8 cellular contexts compared by ENCODE assay signal in genomic region chr2:74205586-74205985, GRCh38. TPM values are rescaled to one million over a fixed set of nuclear protein-coding genes. Genes with fewer than 3 reads are reported as not detected.
DNase-seq lines count a peak whose midpoint lies in the region; ATAC-seq and TF ChIP-seq lines count a peak whose summit lies in the region.

No MANE protein-coding gene starts in this region.

- H3K4me2 ChIP-seq in mammary epithelial cell (ENCODE audit: insufficient read depth, low read depth, low read length), result peak overlapping the region; percentile 65

- dilution Hi-C loops in mammary epithelial cell (cut with HindIII; ENCODE audit: low sequenced_read_pairs), result no loop called here

- in situ Hi-C loops in mammary epithelial cell (cut with MboI; ENCODE audit: low sequenced_read_pairs in 2 of 2) (no loop called here), gastrocnemius medialis (cut with MboI; ENCODE audit: low sequenced_read_pairs in 4 of 4) (no loop called here)

- TF ChIP-seq POLR2A in gastrocnemius medialis (IDR thresholded peaks at IDR 0.05), result no peak

- intact Hi-C loops in mammary epithelial cell (cut with micrococcal nuclease), result loop anchor here (5.0 kb wide), 1 partner anchor 38 kb away; no protein-coding TSS in a partner anchor
- intact Hi-C loops in gastrocnemius medialis (cut with DNase I; ENCODE audit: low total_unique reads), result no loop called here

- no peak overlapping the region for H3K9ac ChIP-seq in mammary epithelial cell (ENCODE audit: insufficient read depth, low read length)

- no peaks in the 10 kb centered on the region for H3K27me3 ChIP-seq in mammary epithelial cell (ENCODE audit: insufficient read depth, low read length)
- no peaks in the 10 kb centered on the region for H3K27me3 ChIP-seq in gastrocnemius medialis

- BruUV-seq in mammary epithelial cell (replicated peaks; lab: Mats Ljungman, UMichigan), result no TSS peak

- H3K27ac ChIP-seq in mammary epithelial cell (ENCODE audit: insufficient read depth, low read depth, low read length) (peak overlapping the region; percentile 50), gastrocnemius medialis (peak overlapping the region; percentile 65 to 89 (median 82))

- H3K9me3 ChIP-seq in mammary epithelial cell (replicated peaks; ENCODE audit: insufficient read depth, low read length) (no peaks in the 10 kb centered on the region), gastrocnemius medialis (no peaks in the 10 kb centered on the region)

- no peak overlapping the region for H2AFZ ChIP-seq in mammary epithelial cell (ENCODE audit: low read depth, low read length)

- peak; percentile 18 for DNase-seq in DMS153 (lab: John Stamatoyannopoulos, UW)
- DNase-seq in DMS153 treated with DMSO at 0.1 percent for 48 hours (lab: John Stamatoyannopoulos, UW; ENCODE audit: unreplicated experiment), result no peak
- peak; percentile 44 for DNase-seq in M059J (ENCODE audit: low read depth)
- peak; percentile 50 for DNase-seq in mammary epithelial cell
- DNase-seq in gastrocnemius medialis, result no peak
- no peak for DNase-seq in SW 1271 (lab: John Stamatoyannopoulos, UW)
- DNase-seq in left lobe of liver (ENCODE audit: low spot score), result no peak

- WGBS in mammary epithelial cell (ENCODE audit: low coverage, missing lambda C conversion rate), result 26% methylated on average over 7 of the region's 7 CpGs

- peaks cover 29% of the 10 kb centered on the region for H3K4me1 ChIP-seq in mammary epithelial cell (ENCODE audit: insufficient read depth, low read length)
- peaks cover 43 to 45% of the 10 kb centered on the region in 2 donors for H3K4me1 ChIP-seq in gastrocnemius medialis

- no peak overlapping the region for H3K4me3 ChIP-seq in mammary epithelial cell (replicated peaks in 1 of 3; ENCODE audit: insufficient read depth in 1 of 3, low read depth in 2 of 3, low read length in 3 of 3)
- H3K4me3 ChIP-seq in gastrocnemius medialis, result no peak overlapping the region

- ATAC-seq in gastrocnemius medialis (peak in 1 of 2 donors; percentile 27), GM18870 (IDR thresholded peaks at IDR 0.05; ENCODE audit: unreplicated experiment) (no peak), left lobe of liver (no peak)

- H4K20me1 ChIP-seq in mammary epithelial cell (ENCODE audit: insufficient read depth, low read length), result peaks cover 16% of the 10 kb centered on the region

- peaks cover 94% of the 10 kb centered on the region for H3K79me2 ChIP-seq in mammary epithelial cell (ENCODE audit: insufficient read depth, low read length)

- no peak for TF ChIP-seq CTCF in mammary epithelial cell (conservative IDR thresholded peaks at IDR 0.05 in 1 of 2, IDR thresholded peaks at IDR 0.05 in 1 of 2; ENCODE audit: extremely low read depth in 1 of 2, insufficient read depth in 1 of 2, low read depth in 1 of 2, low read length in 2 of 2)
- no peak for TF ChIP-seq CTCF in gastrocnemius medialis (IDR thresholded peaks at IDR 0.05 in 4 of 5, conservative IDR thresholded peaks at IDR 0.05 in 1 of 5)

- CTCF ChIA-PET in mammary epithelial cell (lab: Charles Lee; ENCODE audit: low non-redundant PET), result no interaction called here

- H3K36me3 ChIP-seq in mammary epithelial cell (ENCODE audit: insufficient read depth, low read length) (peaks cover 37% of the 10 kb centered on the region), gastrocnemius medialis (peaks cover 0 to 31% of the 10 kb centered on the region in 2 donors)

RNA-seq across cellular contexts. Expression of gene MTHFD2, which starts 7.2 kb away (rescaled TPM):
- total RNA-seq in M059J (2014; rRNA removed; shearing (Covaris generic)), result 60.5 and 73.4 TPM in 2 replicates
- total RNA-seq in mammary epithelial cell (100 to 1,000 TPM; 302 to 350 TPM), gastrocnemius medialis (10 to 100 TPM; 29.0 to 53.5 (median 32.5) TPM), left lobe of liver (1.7 TPM)
- 187 TPM for polyA plus RNA-seq in mammary epithelial cell
- 119 TPM for polyA minus RNA-seq in mammary epithelial cell

RNA-seq across cellular contexts. Expression of gene MOB1A, which starts 26.9 kb away (rescaled TPM):
- total RNA-seq in M059J (2014; rRNA removed; shearing (Covaris generic)), result 206 and 218 TPM in 2 replicates
- 100 to 1,000 TPM; 104 to 125 TPM for total RNA-seq in mammary epithelial cell
- 36.6 TPM for polyA plus RNA-seq in mammary epithelial cell
- 123 TPM for polyA minus RNA-seq in mammary epithelial cell
- total RNA-seq in gastrocnemius medialis, result 10 to 100 TPM; 19.9 to 44.3 (median 35.5) TPM
- 28.4 TPM for total RNA-seq in left lobe of liver

RNA-seq across cellular contexts. Expression of gene BOLA3, which starts 57.9 kb away (rescaled TPM):
- 148 and 253 TPM in 2 replicates for total RNA-seq in M059J (2014; rRNA removed; shearing (Covaris generic))
- total RNA-seq in mammary epithelial cell (10 to 100 TPM; 20.5 to 80.6 TPM), gastrocnemius medialis (100 to 1,000 TPM in 1 of 4 donors, 10 to 100 TPM in 3; 32.2 to 114 (median 69.5) TPM), left lobe of liver (12.8 TPM)
- polyA plus RNA-seq in mammary epithelial cell, result 67.2 TPM
- polyA minus RNA-seq in mammary epithelial cell, result not detected

Comparison
In these comparisons a context has a peak if more than half of its experiments do, and no peak if none do; other contexts are left out.
1. DNase-seq: peak in DMS153 (single experiment), M059J (single experiment) and mammary epithelial cell (single experiment); none in DMS153 treated with DMSO at 0.1 percent for 48 hours (single experiment), gastrocnemius medialis (0 of 2), SW 1271 (0 of 2) and left lobe of liver (single experiment).
2. RNA of gene MTHFD2, which starts 7.2 kb away (total RNA-seq): 302 to 350 TPM in mammary epithelial cell, 60.5 to 73.4 TPM in M059J and 29.0 to 53.5 TPM in gastrocnemius medialis; 1.7 TPM in left lobe of liver (single experiment); every median in the first group is over 10 times any median in the second.